ENCODE assay signal across 11 cellular contexts in the genomic region with DNA sequence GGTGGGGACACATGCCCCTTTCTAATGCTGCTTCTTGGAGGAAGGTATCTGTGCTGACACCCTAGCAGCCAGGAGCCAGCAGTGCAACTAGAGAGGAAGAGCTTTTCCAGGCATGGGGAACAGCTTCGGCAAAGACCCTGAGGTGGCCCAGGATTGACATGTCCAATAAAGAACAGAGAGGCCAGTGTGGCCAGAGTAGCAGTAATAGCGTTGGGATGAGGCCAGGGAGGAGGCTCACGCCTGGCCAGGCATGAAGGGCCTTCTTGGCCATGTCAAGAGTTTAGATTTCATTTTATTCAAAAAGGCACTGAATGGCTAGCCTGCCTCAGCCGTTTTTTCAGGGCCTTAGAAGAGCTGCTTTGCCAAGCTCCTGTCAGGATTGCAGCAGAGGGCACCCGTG. TPM values are rescaled to one million over a fixed set of nuclear protein-coding genes. Genes with fewer than 3 reads are reported as not detected.
A peak's percentile ranks its signal among the peaks of the same experiment; 100 is the strongest.
DNase-seq lines count a peak whose midpoint lies in the region; ATAC-seq and TF ChIP-seq lines count a peak whose summit lies in the region.
"Had no signal": no experiment of that assay in that cellular context is flagged by ENCODE, and none has a peak within 500 bp of the region (broad histone marks: within the 10 kb centered on the region; RNA-seq: fewer than 3 reads in every experiment).

No MANE protein-coding gene starts in this region.

- CTCF ChIA-PET in MCF 10A (lab: Yijun Ruan, JAX), result interaction anchor here (0.5 to 4.4 kb wide), 39 partner anchors 8 to 424 kb away, joined by 3 to 44 read pairs (median 4); a partner anchor contains a TSS

- 27% methylated on average over 5 of the region's 5 CpGs; no CpG with 5 or more reads in 1 of the 2 donors for WGBS in transverse colon (ENCODE audit: low coverage in 1 of 2), 2 donors

- no TSS peak for BruUV-seq in MCF 10A (replicated peaks; lab: Mats Ljungman, UMichigan)

- TF ChIP-seq CTCF in breast epithelium (IDR thresholded peaks at IDR 0.05) (no peak), MCF 10A (IDR thresholded peaks at IDR 0.05; ENCODE audit: unreplicated experiment) (no peak), nephron progenitor cell (IDR thresholded peaks at IDR 0.05) (no peak), transverse colon (IDR thresholded peaks at IDR 0.05) (peak in 1 of 5 experiments; percentile 13), left lung (IDR thresholded peaks at IDR 0.05) (no peak)

- no peak for ATAC-seq in left lung

- intact Hi-C loops in breast epithelium (cut with DNase I; ENCODE audit: low total_unique reads) (no loop called here), MCF 10A (cut with micrococcal nuclease) (loop anchor here (1.0 kb wide), 3 partner anchors 48 to 278 kb away; no protein-coding TSS in a partner anchor), transverse colon (cut with DNase I; ENCODE audit: low total_unique reads) (loop anchor here (10.0 kb wide), 1 partner anchor 48 kb away; a partner anchor contains a TSS), left lung (cut with DNase I) (no loop called here)

- H3K36me3 Mint-ChIP-seq in MCF 10A (ENCODE audit: insufficient read depth, unreplicated experiment) (no peaks in the 10 kb centered on the region), nephron progenitor cell (ENCODE audit: low read depth) (no peaks in the 10 kb centered on the region)

- H3K4me3 Mint-ChIP-seq in MCF 10A (ENCODE audit: unreplicated experiment) (no peak overlapping the region), nephron progenitor cell (no peak overlapping the region)

- H3K9ac ChIP-seq in endocrine pancreas (ENCODE audit: control insufficient read depth, insufficient read depth, low read length), result peak overlapping the region; percentile 57

- in situ Hi-C loops in transverse colon (cut with MboI; ENCODE audit: low pct_ligation_motif_present in 1 of 4, low pct_unique_long_range_greater_than_20kb in 1 of 4, low sequenced_read_pairs in 3 of 4), result loop anchor here in 3 of 4 donors (10.0 kb wide), 2 partner anchors 48 to 68 kb away; a partner anchor contains a TSS

- H3K9me3 ChIP-seq in breast epithelium (no peaks in the 10 kb centered on the region), endocrine pancreas (ENCODE audit: control insufficient read depth, low read length) (no peaks in the 10 kb centered on the region), transverse colon (no peaks in the 10 kb centered on the region), left lung (no peaks in the 10 kb centered on the region)
- H3K9me3 ChIP-seq: SJCRH30 had no signal

- no peaks in the 10 kb centered on the region for H3K9me3 Mint-ChIP-seq in MCF 10A (ENCODE audit: unreplicated experiment)
- H3K9me3 Mint-ChIP-seq in nephron progenitor cell, result no peaks in the 10 kb centered on the region

- peaks cover 13% of the 10 kb centered on the region for H3K4me1 Mint-ChIP-seq in MCF 10A (ENCODE audit: insufficient read depth, unreplicated experiment)
- H3K4me1 Mint-ChIP-seq in nephron progenitor cell, result peaks cover 33% of the 10 kb centered on the region

- POLR2A ChIA-PET in MCF 10A (lab: Yijun Ruan, JAX), result interaction anchor here (1.0 to 2.4 kb wide), 6 partner anchors 16 to 96 kb away, joined by 3 to 14 read pairs (median 4); a partner anchor contains a TSS

- DNase-seq in breast epithelium (ENCODE audit: low spot score in 2 of 2) (no peak), MCF 10A (ENCODE audit: unreplicated experiment) (no peak), nephron progenitor cell (no peak), transverse colon (no peak), NCI-H69 (lab: John Stamatoyannopoulos, UW) (no peak), SW 1271 (lab: John Stamatoyannopoulos, UW) (no peak), left lung (no peak)

- H3K4me3 ChIP-seq in breast epithelium, result no peak overlapping the region
- H3K4me3 ChIP-seq in endocrine pancreas (ENCODE audit: control insufficient read depth, insufficient read depth, low read length), result no peak overlapping the region
- no peak overlapping the region for H3K4me3 ChIP-seq in transverse colon
- H3K4me3 ChIP-seq in left lung, result no peak overlapping the region

- no peaks in the 10 kb centered on the region for H3K36me3 ChIP-seq in breast epithelium
- H3K36me3 ChIP-seq in endocrine pancreas (ENCODE audit: control insufficient read depth, insufficient read depth, low read length), result no peaks in the 10 kb centered on the region
- H3K36me3 ChIP-seq in transverse colon, result no peaks in the 10 kb centered on the region
- H3K36me3 ChIP-seq in left lung, result no peaks in the 10 kb centered on the region
- H3K36me3 ChIP-seq: SJCRH30 had no signal

- no peak overlapping the region for H3K27ac Mint-ChIP-seq in MCF 10A (ENCODE audit: low read depth, unreplicated experiment)
- peak overlapping the region; percentile 77 for H3K27ac Mint-ChIP-seq in nephron progenitor cell

- H3K27me3 ChIP-seq in breast epithelium (no peaks in the 10 kb centered on the region), endocrine pancreas (ENCODE audit: control insufficient read depth, insufficient read depth, low read length) (no peaks in the 10 kb centered on the region), transverse colon (no peaks in the 10 kb centered on the region), left lung (no peaks in the 10 kb centered on the region)
- H3K27me3 ChIP-seq: SJCRH30 had no signal

- no peak for TF ChIP-seq EP300 in transverse colon (IDR thresholded peaks at IDR 0.05; ENCODE audit: low read depth)

- TF ChIP-seq POLR2A in breast epithelium (IDR thresholded peaks at IDR 0.05), result no peak
- no peak for TF ChIP-seq POLR2A in transverse colon (IDR thresholded peaks at IDR 0.05)

- no peaks in the 10 kb centered on the region for H3K4me1 ChIP-seq in breast epithelium
- no peaks in the 10 kb centered on the region for H3K4me1 ChIP-seq in endocrine pancreas (ENCODE audit: control insufficient read depth, insufficient read depth, low read length)
- H3K4me1 ChIP-seq in transverse colon, result peaks cover 0 to 45% (median 36%) of the 10 kb centered on the region in 4 donors
- H3K4me1 ChIP-seq in left lung, result peaks cover 0 to 6% of the 10 kb centered on the region in 2 donors

- H3K27me3 Mint-ChIP-seq in MCF 10A (ENCODE audit: insufficient read depth, unreplicated experiment), result no peaks in the 10 kb centered on the region
- H3K27me3 Mint-ChIP-seq in nephron progenitor cell (ENCODE audit: low read depth, poor library complexity), result no peaks in the 10 kb centered on the region

- H3K27ac ChIP-seq in breast epithelium (peak overlapping the region; percentile 81 to 82), transverse colon (peak overlapping the region; percentile 82 to 87 (median 83)), left lung (peak overlapping the region in 1 of 2 donors; percentile 16)
- H3K27ac ChIP-seq: SJCRH30 had no signal

RNA-seq across cellular contexts. Expression of a gene that starts 16.3 kb away (rescaled TPM):
- total RNA-seq in breast epithelium (10 to 100 TPM; 11.3 to 31.8 (median 30.2) TPM), MCF 10A (2022) (9.6 and 13.3 TPM in 2 replicates), transverse colon (10 to 100 TPM in 3 of 4 donors, 1 to 10 TPM in 1; 7.2 to 26.2 (median 16.3) TPM), left lung (10 to 100 TPM; 52.9 to 76.0 TPM)
- total RNA-seq: Daoy, SJCRH30 had no signal

RNA-seq across cellular contexts. Expression of a gene that starts 17.3 kb away (rescaled TPM):
- total RNA-seq in breast epithelium (1 to 10 TPM in 1 of 3 donors, not detected in 2; 2.2 TPM), MCF 10A (2022) (not detected in 2 replicates), transverse colon (not detected), left lung (not detected)
- total RNA-seq: Daoy, NCI-H460, SJCRH30 had no signal

RNA-seq across cellular contexts. Expression of a gene that starts 25.0 kb away (rescaled TPM):
- total RNA-seq in breast epithelium, result 10 to 100 TPM in 2 of 3 donors, 1 to 10 TPM in 1; 4.0 to 53.3 (median 10.2) TPM
- 1.7 and 3.2 TPM in 2 replicates for total RNA-seq in MCF 10A (2022)
- 1 to 10 TPM; 1.5 to 5.4 (median 3.3) TPM for total RNA-seq in transverse colon
- total RNA-seq in left lung, result 10 to 100 TPM; 21.3 to 65.2 TPM

RNA-seq across cellular contexts. Expression of a gene that starts 45.6 kb away (rescaled TPM):
- total RNA-seq in breast epithelium, result 10 to 100 TPM; 12.1 to 21.4 (median 19.9) TPM
- total RNA-seq in MCF 10A (2022), result 43.1 and 65.3 TPM in 2 replicates
- 10 to 100 TPM in 2 of 4 donors, 1 to 10 TPM in 2; 2.8 to 22.7 (median 9.0) TPM for total RNA-seq in transverse colon
- 10 to 100 TPM; 18.5 to 21.7 TPM for total RNA-seq in left lung

RNA-seq across cellular contexts. Expression of a gene that starts 46.5 kb away (rescaled TPM):
- total RNA-seq in breast epithelium (100 to 1,000 TPM; 257 to 535 (median 333) TPM), MCF 10A (2022) (497 and 624 TPM in 2 replicates), transverse colon (100 to 1,000 TPM; 176 to 395 (median 269) TPM), left lung (100 to 1,000 TPM; 266 to 280 TPM)

Comparison
In these comparisons a context has a peak if more than half of its experiments do, and no peak if none do; other contexts are left out.
1. intact Hi-C loops: an anchor here in MCF 10A (1.0 kb wide) and transverse colon (10.0 kb wide); none called in breast epithelium and left lung.